Comparison of ENCODE assay signal across 11 cellular contexts in the genomic region with DNA sequence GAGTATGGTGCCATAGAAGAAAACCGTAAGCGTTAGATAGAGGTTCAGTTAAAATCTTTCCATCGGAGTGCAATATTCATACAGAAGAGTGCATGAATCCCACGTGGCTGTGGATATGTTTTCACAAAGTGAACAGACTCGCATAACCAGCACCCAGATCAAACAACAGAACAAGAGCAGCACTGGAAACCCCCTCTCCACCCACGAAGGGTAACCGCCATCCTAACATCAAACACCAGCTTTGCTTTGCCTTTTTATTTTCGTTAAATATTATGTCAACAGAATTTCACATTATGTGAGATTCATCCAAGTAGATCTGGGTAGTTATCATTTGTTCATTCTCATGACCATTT. TPM values are rescaled to one million over a fixed set of nuclear protein-coding genes. Genes with fewer than 3 reads are reported as not detected.
A peak's percentile ranks its signal among the peaks of the same experiment; 100 is the strongest.
DNase-seq lines count a peak whose midpoint lies in the region; ATAC-seq lines count a peak whose summit lies in the region.
"Had no signal": no experiment of that assay in that cellular context is flagged by ENCODE, and none has a peak within 500 bp of the region (broad histone marks: within the 10 kb centered on the region; RNA-seq: fewer than 3 reads in every experiment).

No MANE protein-coding gene starts in this region.

- H3K4me1 Mint-ChIP-seq in activated CD8-positive, alpha-beta memory T cell treated with anti-CD3 and anti-CD28 coated beads, Interleukin-2, amount 10 ng/mL, durations not matched to agents 7 days and 5 days: peaks cover 5% of the 10 kb centered on the region
- H3K4me1 Mint-ChIP-seq in memory B cell: peaks cover 9% of the 10 kb centered on the region

- no peaks in the 10 kb centered on the region for H3K9me3 Mint-ChIP-seq in activated CD8-positive, alpha-beta memory T cell treated with anti-CD3 and anti-CD28 coated beads, Interleukin-2, amount 10 ng/mL, durations not matched to agents 7 days and 5 days (ENCODE audit: low read depth)
- peaks cover 1% of the 10 kb centered on the region for H3K9me3 Mint-ChIP-seq in memory B cell

- no peaks in the 10 kb centered on the region for H3K27me3 Mint-ChIP-seq in activated CD8-positive, alpha-beta memory T cell treated with anti-CD3 and anti-CD28 coated beads, Interleukin-2, amount 10 ng/mL, durations not matched to agents 7 days and 5 days
- H3K27me3 Mint-ChIP-seq in memory B cell: no peaks in the 10 kb centered on the region

- H3K36me3 Mint-ChIP-seq in activated CD8-positive, alpha-beta memory T cell treated with anti-CD3 and anti-CD28 coated beads, Interleukin-2, amount 10 ng/mL, durations not matched to agents 7 days and 5 days: peaks cover 5% of the 10 kb centered on the region
- H3K36me3 Mint-ChIP-seq in memory B cell: no peaks in the 10 kb centered on the region

- no peak for DNase-seq in activated CD8-positive, alpha-beta memory T cell treated with anti-CD3 and anti-CD28 coated beads, Interleukin-2, amount 10 ng/mL, durations not matched to agents 7 days and 5 days
- no peak for DNase-seq in activated CD8-positive, alpha-beta memory T cell treated with anti-CD3 and anti-CD28 coated beads for 24 hours
- DNase-seq in activated CD8-positive, alpha-beta memory T cell treated with anti-CD3 and anti-CD28 coated beads, Interleukin-2, amount 50 U/mL, for 4 hours: peak; percentile 62
- no peak for DNase-seq in memory B cell (ENCODE audit: low spot score in 2 of 2)
- DNase-seq in stimulated activated naive CD4-positive, alpha-beta T cell (lab: John Stamatoyannopoulos, UW): peak; percentile 55 to 85 (median 75)
- DNase-seq in ureter (ENCODE audit: low spot score): no peak
- no peak for DNase-seq in Ammon's horn (ENCODE audit: low spot score)
- DNase-seq: cortex of kidney, foreskin melanocyte had no signal

- H3K27ac Mint-ChIP-seq in activated CD8-positive, alpha-beta memory T cell treated with anti-CD3 and anti-CD28 coated beads, Interleukin-2, amount 10 ng/mL, durations not matched to agents 7 days and 5 days: no peak overlapping the region
- no peak overlapping the region for H3K27ac Mint-ChIP-seq in memory B cell

- ATAC-seq in activated CD8-positive, alpha-beta memory T cell treated with anti-CD3 and anti-CD28 coated beads, Interleukin-2, amount 10 ng/mL, durations not matched to agents 7 days and 5 days: peak; percentile 33
- ATAC-seq in memory B cell (ENCODE audit: low read depth): peak; percentile 60
- no peak for ATAC-seq in HG03565 (IDR thresholded peaks at IDR 0.05; ENCODE audit: unreplicated experiment)

- CTCF ChIA-PET in activated CD8-positive, alpha-beta memory T cell treated with anti-CD3 and anti-CD28 coated beads, Interleukin-2, amount 10 ng/mL, durations not matched to agents 7 days and 5 days (lab: Charles Lee): interaction anchor here (0.5 to 1.3 kb wide), 2 partner anchors 12 to 149 kb away, joined by 3 read pairs; no protein-coding TSS in a partner anchor

- no peak overlapping the region for H3K4me3 Mint-ChIP-seq in activated CD8-positive, alpha-beta memory T cell treated with anti-CD3 and anti-CD28 coated beads, Interleukin-2, amount 10 ng/mL, durations not matched to agents 7 days and 5 days
- H3K4me3 Mint-ChIP-seq in memory B cell: peak overlapping the region; percentile 14

RNA-seq across cellular contexts. Expression of gene GTSF1L, which starts 4.7 kb away (rescaled TPM):
- total RNA-seq in activated CD8-positive, alpha-beta memory T cell treated with anti-CD3 and anti-CD28 coated beads, Interleukin-2, amount 10 ng/mL, durations not matched to agents 7 days and 5 days: under 1 TPM in 1 of 2 experiments, not detected in 1; 0.28 TPM
- total RNA-seq in ureter: not detected
- total RNA-seq: G401 had no signal

RNA-seq across cellular contexts. Expression of gene MYBL2, which starts 55.2 kb away (rescaled TPM):
- total RNA-seq in activated CD8-positive, alpha-beta memory T cell treated with anti-CD3 and anti-CD28 coated beads, Interleukin-2, amount 10 ng/mL, durations not matched to agents 7 days and 5 days: 100 to 1,000 TPM; 114 to 118 TPM
- total RNA-seq in ureter: 0.60 TPM

Comparison
In these comparisons a context has a peak if more than half of its experiments do, and no peak if none do; other contexts are left out.
1. DNase-seq: peak in activated CD8-positive, alpha-beta memory T cell treated with anti-CD3 and anti-CD28 coated beads, Interleukin-2, amount 50 U/mL, for 4 hours (single experiment) and stimulated activated naive CD4-positive, alpha-beta T cell (6 of 6); none in activated CD8-positive, alpha-beta memory T cell treated with anti-CD3 and anti-CD28 coated beads, Interleukin-2, amount 10 ng/mL, durations not matched to agents 7 days and 5 days (single experiment), activated CD8-positive, alpha-beta memory T cell treated with anti-CD3 and anti-CD28 coated beads for 24 hours (single experiment), memory B cell (0 of 2), ureter (single experiment) and Ammon's horn (single experiment).
2. RNA of gene MYBL2, which starts 55.2 kb away (total RNA-seq): 114 to 118 TPM in activated CD8-positive, alpha-beta memory T cell treated with anti-CD3 and anti-CD28 coated beads, Interleukin-2, amount 10 ng/mL, durations not matched to agents 7 days and 5 days; 0.60 TPM in ureter (single experiment); every median in the first group is over 10 times any median in the second.